ENCODE assay signal across 16 cellular contexts in the genomic region with DNA sequence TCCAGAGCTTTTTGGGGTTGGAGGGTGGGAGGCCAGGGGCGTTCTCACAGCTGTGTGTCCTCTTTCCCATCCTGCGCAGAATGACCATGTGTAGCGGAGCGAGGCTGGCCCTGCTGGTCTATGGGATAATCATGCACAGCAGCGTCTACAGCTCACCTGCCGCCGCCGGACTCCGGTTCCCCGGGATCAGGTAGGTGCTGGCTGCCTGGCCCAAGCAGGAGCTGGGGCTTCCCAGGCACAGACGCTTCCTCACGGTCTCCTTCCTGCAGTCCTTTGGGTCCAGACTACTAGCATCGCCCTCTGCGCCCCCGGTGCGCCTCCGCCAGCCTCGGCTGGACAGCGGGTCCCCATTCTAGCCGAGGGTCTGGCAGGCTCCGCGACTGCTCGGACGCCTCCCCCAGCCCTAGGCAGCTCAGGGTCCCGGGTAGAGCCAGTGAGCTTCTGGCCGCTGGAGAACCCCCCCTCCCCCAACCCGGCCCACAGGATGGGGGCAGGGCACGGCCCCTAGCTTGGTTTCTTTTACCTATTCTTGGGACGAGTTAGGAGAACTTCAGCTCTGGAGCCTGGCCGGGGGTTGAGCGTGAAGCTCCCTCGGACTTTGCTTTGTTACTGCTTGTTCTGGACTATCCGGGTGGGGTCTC. TPM values are rescaled to one million over a fixed set of nuclear protein-coding genes. Genes with fewer than 3 reads are reported as not detected.
DNase-seq lines count a peak whose midpoint lies in the region; FAIRE-seq and TF ChIP-seq lines count a peak whose summit lies in the region.
"Had no signal": no experiment of that assay in that cellular context is flagged by ENCODE, and none has a peak within 500 bp of the region (broad histone marks: within the 10 kb centered on the region; RNA-seq: fewer than 3 reads in every experiment).

No MANE protein-coding gene starts in this region.

- no peak overlapping the region for H3K27ac Mint-ChIP-seq in astrocyte (ENCODE audit: unreplicated experiment)

- H2AK5ac ChIP-seq in mesendoderm (ENCODE audit: low read length), result no peak overlapping the region

- H3K27me3 ChIP-seq in astrocyte (ENCODE audit: insufficient read depth, low read length), result peaks cover 86% of the 10 kb centered on the region
- peaks cover 59% of the 10 kb centered on the region for H3K27me3 ChIP-seq in mesendoderm (ENCODE audit: insufficient read depth, low read length, poor library complexity)

- no peaks in the 10 kb centered on the region for H3K79me1 ChIP-seq in mesendoderm (ENCODE audit: low read length)

- no peak overlapping the region for H2AFZ ChIP-seq in astrocyte (ENCODE audit: low read depth, low read length)

- no peaks in the 10 kb centered on the region for H3K4me1 Mint-ChIP-seq in astrocyte (ENCODE audit: low read depth, unreplicated experiment)

- H3K23ac ChIP-seq in mesendoderm (ENCODE audit: low read length), result no peak overlapping the region

- WGBS in mesendoderm (ENCODE audit: extremely low coverage, insufficient coverage, low lambda C conversion rate), result no CpG with 5 or more reads among the region's 33 CpGs

- peaks cover 9% of the 10 kb centered on the region for H3K9me3 Mint-ChIP-seq in astrocyte (ENCODE audit: unreplicated experiment)

- H3K4me3 Mint-ChIP-seq in astrocyte (ENCODE audit: unreplicated experiment), result no peak overlapping the region

- H3K27me3 Mint-ChIP-seq in astrocyte (ENCODE audit: low read depth, unreplicated experiment), result peaks cover 77% of the 10 kb centered on the region

- DNase-seq in DMS79 treated with DMSO at 0.1 percent for 48 hours (lab: John Stamatoyannopoulos, UW), result peak; percentile 44
- no peak for DNase-seq in DMS79 (lab: John Stamatoyannopoulos, UW)
- DNase-seq in ELF-1 (ENCODE audit: low read depth, low spot score), result peak; percentile 27
- DNase-seq in astrocyte (ENCODE audit: low read depth), result no peak
- DNase-seq in mesendoderm, result peak; percentile 14
- no peak for DNase-seq in NCI-H2227 (lab: John Stamatoyannopoulos, UW; ENCODE audit: unreplicated experiment)
- DNase-seq in superior temporal gyrus (ENCODE audit: extremely low spot score), result no peak
- no peak for DNase-seq in NCI-H510A treated with DMSO at 0.1 percent for 48 hours (lab: John Stamatoyannopoulos, UW)
- DNase-seq: activated T-cell treated with anti-CD3 and anti-CD28 coated beads for 4 hours, heart right ventricle had no signal

- no peak overlapping the region for H3K4me3 ChIP-seq in astrocyte (ENCODE audit: insufficient read depth, low read depth, low read length)
- H3K4me3 ChIP-seq in mesendoderm (ENCODE audit: low read length), result no peak overlapping the region
- H3K4me3 ChIP-seq: A549, heart right ventricle, lung had no signal

- H3K79me2 ChIP-seq in astrocyte (ENCODE audit: insufficient read depth, low read length) (no peaks in the 10 kb centered on the region), mesendoderm (ENCODE audit: control insufficient read depth, insufficient read depth, low read length) (no peaks in the 10 kb centered on the region)
- H3K79me2 ChIP-seq: parathyroid adenoma had no signal

- H2BK15ac ChIP-seq in mesendoderm (replicated peaks; ENCODE audit: low read depth), result no peak overlapping the region

- no peak for TF ChIP-seq CTCF in astrocyte (IDR thresholded peaks at IDR 0.05; ENCODE audit: insufficient read depth, low read depth, low read length)

- H3K9ac ChIP-seq in astrocyte (ENCODE audit: low read length) (no peak overlapping the region), mesendoderm (ENCODE audit: low read length) (no peak overlapping the region)
- H3K9ac ChIP-seq: parathyroid adenoma had no signal

- H3K27ac ChIP-seq in astrocyte (ENCODE audit: low read depth, low read length) (no peak overlapping the region), mesendoderm (ENCODE audit: low read depth, low read length) (no peak overlapping the region)
- H3K27ac ChIP-seq: A549, heart right ventricle, parathyroid adenoma had no signal

- no peak overlapping the region for H2BK120ac ChIP-seq in mesendoderm (ENCODE audit: low read depth, low read length)

- FAIRE-seq in astrocyte (lab: Jason Lieb, UNC), result no peak
- FAIRE-seq: A549, bronchial epithelial cell, GM12892, H54 had no signal

- H4K5ac ChIP-seq in mesendoderm (ENCODE audit: low read length), result no peak overlapping the region

- no peak overlapping the region for H3K18ac ChIP-seq in mesendoderm (ENCODE audit: low read length)

- H3K4me1 ChIP-seq in astrocyte (ENCODE audit: insufficient read depth, low read length), result peaks cover 20% of the 10 kb centered on the region
- H3K4me1 ChIP-seq in mesendoderm (ENCODE audit: control insufficient read depth, low read depth, low read length), result peaks cover 2% of the 10 kb centered on the region

- no peak overlapping the region for H3K4ac ChIP-seq in mesendoderm (ENCODE audit: low read depth, low read length)

- H3K9me3 ChIP-seq in astrocyte (ENCODE audit: insufficient read depth, low read depth, low read length), result peaks cover 2% of the 10 kb centered on the region
- H3K9me3 ChIP-seq: A549, heart right ventricle had no signal

- H2BK5ac ChIP-seq in mesendoderm (ENCODE audit: low read length), result no peak overlapping the region

- H4K20me1 ChIP-seq in astrocyte (ENCODE audit: insufficient read depth, low read length), result no peaks in the 10 kb centered on the region

- no peaks in the 10 kb centered on the region for H3K36me3 ChIP-seq in astrocyte (ENCODE audit: insufficient read depth, low read length)
- no peaks in the 10 kb centered on the region for H3K36me3 ChIP-seq in mesendoderm (ENCODE audit: control insufficient read depth, insufficient read depth, low read length)
- H3K36me3 ChIP-seq: heart right ventricle had no signal

- H4K8ac ChIP-seq in mesendoderm (ENCODE audit: low read depth, low read length), result no peak overlapping the region

- H3K36me3 Mint-ChIP-seq in astrocyte (ENCODE audit: low read depth, unreplicated experiment), result no peaks in the 10 kb centered on the region

- H3K4me2 ChIP-seq in astrocyte (ENCODE audit: low read length) (peak overlapping the region; percentile 78), mesendoderm (ENCODE audit: low read length) (no peak overlapping the region)
- H3K4me2 ChIP-seq: A549 had no signal

- no peak overlapping the region for H3K56ac ChIP-seq in mesendoderm (ENCODE audit: low read length)

RNA-seq across cellular contexts. Expression of a gene that starts 0.8 kb away (rescaled TPM):
- not detected in 2 replicates for total RNA-seq in astrocyte
- polyA plus RNA-seq in mesendoderm (2013, experiment 1 of 2), result 0.03 TPM
- polyA plus RNA-seq in mesendoderm (2013, experiment 2 of 2), result 0.04 TPM
- total RNA-seq: bronchial epithelial cell had no signal
- polyA plus RNA-seq: A549 had no signal

Comparison
In these comparisons a context has a peak if more than half of its experiments do, and no peak if none do; other contexts are left out.
1. DNase-seq: peak in DMS79 treated with DMSO at 0.1 percent for 48 hours (single experiment), ELF-1 (single experiment) and mesendoderm (single experiment); none in DMS79 (single experiment), astrocyte (single experiment), NCI-H2227 (single experiment), superior temporal gyrus (single experiment) and NCI-H510A treated with DMSO at 0.1 percent for 48 hours (single experiment).